In genomic region chr3:24400450-24400849, GRCh38 we compare ENCODE assay signal across 13 cellular contexts.
"Had no signal": no experiment of that assay in that cellular context is flagged by ENCODE, and none has a peak within 500 bp of the region (broad histone marks: within the 10 kb centered on the region; RNA-seq: fewer than 3 reads in every experiment).

No MANE protein-coding gene starts in this region.

- FAIRE-seq: bronchial epithelial cell, urothelium cell line had no signal

- DNase-seq: activated effector memory CD4-positive, alpha-beta T cell treated with Interleukin-2 at 50 U/mL for 16 hours; activated T-cell treated with anti-CD3 and anti-CD28 coated beads, Interleukin-2, amount 50 U/mL, for 1 hour; glutamatergic neuron; immature natural killer cell; left colon; mammary epithelial cell; natural killer cell; occipital lobe; stimulated activated CD4-positive, alpha-beta T cell treated with anti-CD3 and anti-CD28 coated beads, Interleukin-4, amount 100 ng/mL, for 1 hour; stimulated activated CD8-positive, alpha-beta memory T cell treated with anti-CD3 and anti-CD28 coated beads, Interleukin-4, amount 100 ng/mL, for 48 hours; stimulated activated naive CD8-positive, alpha-beta T cell treated with anti-CD3 and anti-CD28 coated beads, Interleukin-15, Interleukin-2, amounts not matched to agents 100 U/mL and 50 U/mL, for 24 hours had no signal
